In the genomic region with DNA sequence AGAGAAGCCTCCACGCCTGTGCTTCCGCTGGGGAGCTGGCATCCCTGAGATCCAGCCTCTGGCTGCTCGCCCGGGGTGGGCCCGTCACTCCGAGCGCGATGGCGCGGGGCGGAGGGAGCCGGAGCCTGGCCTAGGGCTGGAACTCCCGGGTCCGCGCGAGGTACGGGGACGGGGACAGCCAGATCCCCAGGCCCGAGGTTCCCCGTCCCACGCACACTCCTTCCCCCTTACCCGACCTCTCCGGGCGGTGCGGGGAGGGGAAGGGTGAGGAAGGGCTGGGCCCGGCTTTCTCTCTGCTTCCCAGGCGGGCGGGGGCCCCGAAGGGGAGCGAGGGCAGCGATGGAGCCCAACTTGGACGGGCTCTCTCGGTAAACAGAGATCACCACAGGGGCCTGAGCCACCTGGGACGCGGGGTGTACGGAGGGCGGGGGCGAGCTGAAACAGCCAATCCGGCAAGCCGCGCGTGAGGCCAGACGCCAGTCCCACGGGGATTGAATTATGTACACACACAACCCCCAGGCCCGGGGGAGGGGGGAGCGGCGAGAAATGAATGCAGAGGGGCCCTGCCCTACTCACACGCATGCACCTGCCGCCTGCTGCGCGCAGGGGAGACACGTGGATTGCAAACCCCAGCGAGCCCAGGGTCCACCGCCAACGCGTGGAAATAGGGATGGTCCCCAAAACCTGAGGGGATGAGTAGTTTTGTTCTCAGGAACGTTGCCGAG, we compare ENCODE assay signal across 1 cellular context.
TF ChIP-seq lines count a peak whose summit lies in the region.

A gene with protein sequence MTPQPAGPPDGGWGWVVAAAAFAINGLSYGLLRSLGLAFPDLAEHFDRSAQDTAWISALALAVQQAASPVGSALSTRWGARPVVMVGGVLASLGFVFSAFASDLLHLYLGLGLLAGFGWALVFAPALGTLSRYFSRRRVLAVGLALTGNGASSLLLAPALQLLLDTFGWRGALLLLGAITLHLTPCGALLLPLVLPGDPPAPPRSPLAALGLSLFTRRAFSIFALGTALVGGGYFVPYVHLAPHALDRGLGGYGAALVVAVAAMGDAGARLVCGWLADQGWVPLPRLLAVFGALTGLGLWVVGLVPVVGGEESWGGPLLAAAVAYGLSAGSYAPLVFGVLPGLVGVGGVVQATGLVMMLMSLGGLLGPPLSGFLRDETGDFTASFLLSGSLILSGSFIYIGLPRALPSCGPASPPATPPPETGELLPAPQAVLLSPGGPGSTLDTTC (minus strand): TSS at position 549 of the 725 bp plus-strand sequence. CDS start 579 bp downstream, outside the sequence.

TF ChIP-seq in K562, 482 proteins besides CTCF, POLR2A, EP300 and RAD21 (continued from another document):
- TF ChIP-seq, protein P1, sequence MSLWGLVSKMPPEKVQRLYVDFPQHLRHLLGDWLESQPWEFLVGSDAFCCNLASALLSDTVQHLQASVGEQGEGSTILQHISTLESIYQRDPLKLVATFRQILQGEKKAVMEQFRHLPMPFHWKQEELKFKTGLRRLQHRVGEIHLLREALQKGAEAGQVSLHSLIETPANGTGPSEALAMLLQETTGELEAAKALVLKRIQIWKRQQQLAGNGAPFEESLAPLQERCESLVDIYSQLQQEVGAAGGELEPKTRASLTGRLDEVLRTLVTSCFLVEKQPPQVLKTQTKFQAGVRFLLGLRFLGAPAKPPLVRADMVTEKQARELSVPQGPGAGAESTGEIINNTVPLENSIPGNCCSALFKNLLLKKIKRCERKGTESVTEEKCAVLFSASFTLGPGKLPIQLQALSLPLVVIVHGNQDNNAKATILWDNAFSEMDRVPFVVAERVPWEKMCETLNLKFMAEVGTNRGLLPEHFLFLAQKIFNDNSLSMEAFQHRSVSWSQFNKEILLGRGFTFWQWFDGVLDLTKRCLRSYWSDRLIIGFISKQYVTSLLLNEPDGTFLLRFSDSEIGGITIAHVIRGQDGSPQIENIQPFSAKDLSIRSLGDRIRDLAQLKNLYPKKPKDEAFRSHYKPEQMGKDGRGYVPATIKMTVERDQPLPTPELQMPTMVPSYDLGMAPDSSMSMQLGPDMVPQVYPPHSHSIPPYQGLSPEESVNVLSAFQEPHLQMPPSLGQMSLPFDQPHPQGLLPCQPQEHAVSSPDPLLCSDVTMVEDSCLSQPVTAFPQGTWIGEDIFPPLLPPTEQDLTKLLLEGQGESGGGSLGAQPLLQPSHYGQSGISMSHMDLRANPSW (CRISPR knock-in tag; IDR thresholded peaks at IDR 0.05) = no peak
- TF ChIP-seq, protein P2, sequence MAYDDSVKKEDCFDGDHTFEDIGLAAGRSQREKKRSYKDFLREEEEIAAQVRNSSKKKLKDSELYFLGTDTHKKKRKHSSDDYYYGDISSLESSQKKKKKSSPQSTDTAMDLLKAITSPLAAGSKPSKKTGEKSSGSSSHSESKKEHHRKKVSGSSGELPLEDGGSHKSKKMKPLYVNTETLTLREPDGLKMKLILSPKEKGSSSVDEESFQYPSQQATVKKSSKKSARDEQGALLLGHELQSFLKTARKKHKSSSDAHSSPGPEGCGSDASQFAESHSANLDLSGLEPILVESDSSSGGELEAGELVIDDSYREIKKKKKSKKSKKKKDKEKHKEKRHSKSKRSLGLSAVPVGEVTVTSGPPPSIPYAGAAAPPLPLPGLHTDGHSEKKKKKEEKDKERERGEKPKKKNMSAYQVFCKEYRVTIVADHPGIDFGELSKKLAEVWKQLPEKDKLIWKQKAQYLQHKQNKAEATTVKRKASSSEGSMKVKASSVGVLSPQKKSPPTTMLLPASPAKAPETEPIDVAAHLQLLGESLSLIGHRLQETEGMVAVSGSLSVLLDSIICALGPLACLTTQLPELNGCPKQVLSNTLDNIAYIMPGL (CRISPR knock-in tag; IDR thresholded peaks at IDR 0.05) = no peak
- peak; percentile 15; the same call in 1 of the 2 replicates for TF ChIP-seq POLR2G (IDR thresholded peaks at IDR 0.05; ENCODE audit: low read depth, low read length)
